ENCODE assay signal across 16 cellular contexts in genomic region chr17:58648236-58648635, GRCh38. TPM values are rescaled to one million over a fixed set of nuclear protein-coding genes. Genes with fewer than 3 reads are reported as not detected.
"Had no signal": no experiment of that assay in that cellular context is flagged by ENCODE, and none has a peak within 500 bp of the region (broad histone marks: within the 10 kb centered on the region; RNA-seq: fewer than 3 reads in every experiment).

No MANE protein-coding gene starts in this region.

- H3K36me3 Mint-ChIP-seq: stimulated activated memory B cell treated with anti-CD40 and anti-IgM and Interleukin-4, amounts not matched to agents 10 μg/mL and 1 μg/mL and 100 μg/mL, for 72 hours had no signal

- H3K27me3 ChIP-seq: gastrocnemius medialis, heart right ventricle, ovary, tibial artery had no signal

- ATAC-seq: activated CD4-positive, CD25-positive, alpha-beta regulatory T cell treated with anti-CD3 and anti-CD28 coated beads, Interleukin-2, amount 50 U/mL, for 24 hours; gastrocnemius medialis; heart right ventricle; left colon; lower lobe of right lung; stimulated activated memory B cell treated with anti-CD40 and anti-IgM and Interleukin-4, amounts not matched to agents 10 μg/mL and 1 μg/mL and 100 μg/mL, for 72 hours had no signal

- H3K4me1 ChIP-seq: gastrocnemius medialis, heart right ventricle, lower lobe of right lung, tibial artery had no signal

- H3K36me3 ChIP-seq: gastrocnemius medialis, heart right ventricle, lower lobe of right lung, ovary, tibial artery had no signal

- H3K4me3 ChIP-seq: gastrocnemius medialis, heart right ventricle, lower lobe of right lung, ovary, tibial artery had no signal

- H3K9me3 ChIP-seq: gastrocnemius medialis, heart right ventricle, lower lobe of right lung, ovary, tibial artery had no signal

- H3K9me3 Mint-ChIP-seq: activated T-cell treated with anti-CD3 and anti-CD28 coated beads, Interleukin-2, amount 50 U/mL, for 24 hours; stimulated activated memory B cell treated with anti-CD40 and anti-IgM and Interleukin-4, amounts not matched to agents 10 μg/mL and 1 μg/mL and 100 μg/mL, for 72 hours; T-helper 2 cell treated with Interferon-gamma antibody and Interleukin-4, amounts not matched to agents 5 μg/mL and 100 μg/mL, for 36 hours had no signal

- DNase-seq: activated CD4-positive, alpha-beta T cell treated with anti-CD3 and anti-CD28 coated beads, Interleukin-2, amount 50 U/mL, for 4 hours; activated gamma-delta T cell treated with Interleukin-2 at 50 U/mL for 16 hours; activated T-cell treated with anti-CD3 and anti-CD28 coated beads, Interleukin-2, amount 50 U/mL, for 24 hours; aorta; cerebellar nuclear complex; effector memory CD4-positive, alpha-beta T cell; gastrocnemius medialis; heart right ventricle; left colon; lower lobe of right lung; midbrain; ovary; tibial artery had no signal

- H3K27ac ChIP-seq: gastrocnemius medialis, heart right ventricle, lower lobe of right lung, ovary, tibial artery had no signal

- H3K27ac Mint-ChIP-seq: activated T-cell treated with anti-CD3 and anti-CD28 coated beads, Interleukin-2, amount 50 U/mL, for 24 hours; stimulated activated memory B cell treated with anti-CD40 and anti-IgM and Interleukin-4, amounts not matched to agents 10 μg/mL and 1 μg/mL and 100 μg/mL, for 72 hours; T-helper 2 cell treated with Interferon-gamma antibody and Interleukin-4, amounts not matched to agents 5 μg/mL and 100 μg/mL, for 36 hours had no signal

RNA-seq across cellular contexts. Expression of gene TEX14, which starts 43.6 kb away (rescaled TPM):
- total RNA-seq: gastrocnemius medialis had no signal
